ENCODE assay signal across 10 cellular contexts in the genomic region with DNA sequence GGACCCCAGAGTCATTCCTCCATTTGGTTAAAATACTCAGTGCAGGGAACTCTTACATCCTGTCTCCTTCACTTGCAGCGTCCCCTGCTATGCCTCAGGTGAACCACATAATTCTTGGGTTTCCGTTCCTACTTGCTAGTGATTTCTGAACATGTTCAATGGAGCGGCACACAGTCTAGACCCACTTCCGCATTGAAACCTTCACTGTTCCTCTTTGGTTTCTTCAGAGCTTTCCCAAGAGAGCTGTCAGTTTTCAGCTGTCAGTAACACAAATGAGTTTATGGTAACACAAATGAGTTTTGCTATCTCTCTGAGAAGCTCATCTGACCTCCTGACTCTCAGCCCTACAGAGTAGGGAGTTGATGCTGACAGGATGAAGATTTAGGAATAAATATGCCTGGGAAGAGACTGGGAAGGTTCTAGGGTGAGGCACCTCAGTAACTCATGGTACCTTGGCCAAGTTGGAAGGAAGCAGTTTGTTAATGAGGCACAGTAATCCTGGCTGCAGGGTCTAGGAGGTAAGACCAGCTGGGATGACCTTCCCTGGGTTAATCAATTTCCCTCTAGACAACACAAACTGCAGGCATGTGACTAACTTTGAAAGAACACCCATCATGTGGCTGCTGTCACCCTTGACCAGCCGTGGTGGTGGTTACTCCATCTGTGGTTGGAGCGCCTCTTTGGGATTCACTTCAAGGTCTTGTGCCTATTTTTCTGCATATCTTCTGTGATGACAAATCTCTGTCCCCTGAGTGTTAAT. TPM values are rescaled to one million over a fixed set of nuclear protein-coding genes. Genes with fewer than 3 reads are reported as not detected.
A peak's percentile ranks its signal among the peaks of the same experiment; 100 is the strongest.
DNase-seq lines count a peak whose midpoint lies in the region; ATAC-seq and TF ChIP-seq lines count a peak whose summit lies in the region.
"Had no signal": no experiment of that assay in that cellular context is flagged by ENCODE, and none has a peak within 500 bp of the region (broad histone marks: within the 10 kb centered on the region; RNA-seq: fewer than 3 reads in every experiment).

No MANE protein-coding gene starts in this region.

- H3K4me3 ChIP-seq in GM06990 (replicated peaks; ENCODE audit: low read depth, low read length) (no peak overlapping the region), aorta (ENCODE audit: low read length in 2 of 2) (no peak overlapping the region)
- H3K4me3 ChIP-seq: thoracic aorta had no signal

- DNase-seq in GM06990 (ENCODE audit: extremely low read depth, insufficient read length) (peak; percentile 87), aorta (no peak), NCI-H1930 (lab: John Stamatoyannopoulos, UW) (no peak), HEK293T (ENCODE audit: extremely low spot score) (no peak)
- peak; percentile 26 for DNase-seq in activated effector memory CD4-positive, alpha-beta T cell treated with Interleukin-2 at 50 U/mL for 16 hours

- CTCF ChIA-PET in HEK293T (lab: Yijun Ruan, JAX), result interaction anchor here (1.0 kb wide), 1 partner anchor 20 kb away, joined by 3 read pairs; the partner anchor contains the start of gene SDC4

- H3K36me3 ChIP-seq in GM06990 (ENCODE audit: control insufficient read depth, insufficient read depth, low read length) (peaks cover 12% of the 10 kb centered on the region), aorta (ENCODE audit: control insufficient read depth in 1 of 2, insufficient read depth in 2 of 2, low read length in 1 of 2) (peaks cover 3 to 11% of the 10 kb centered on the region in 2 donors)

- no peak overlapping the region for H3K27ac ChIP-seq in aorta (ENCODE audit: low read depth in 1 of 2, low read length in 2 of 2)
- H3K27ac ChIP-seq: thoracic aorta had no signal

- WGBS in aorta, 2 donors, result 81 to 85% methylated on average over 6 of the region's 6 CpGs

- H3K27me3 ChIP-seq in GM06990 (replicated peaks; ENCODE audit: control insufficient read depth, insufficient read depth, low read length) (no peaks in the 10 kb centered on the region), aorta (ENCODE audit: control insufficient read depth in 1 of 2, insufficient read depth in 2 of 2, low read length in 1 of 2) (no peaks in the 10 kb centered on the region)

- no peaks in the 10 kb centered on the region for H3K4me1 ChIP-seq in aorta (ENCODE audit: control insufficient read depth in 1 of 2, insufficient read depth in 2 of 2, low read length in 2 of 2)

- intact Hi-C loops in aorta (cut with DNase I), result no loop called here

- H3K9me3 ChIP-seq in aorta (ENCODE audit: control insufficient read depth, low read length), result no peaks in the 10 kb centered on the region
- H3K9me3 ChIP-seq: thoracic aorta had no signal

- TF ChIP-seq CTCF in GM06990 (IDR thresholded peaks at IDR 0.05; ENCODE audit: insufficient read depth, low read length, poor library complexity, severe bottlenecking), result no peak

- POLR2A ChIA-PET in HEK293T (lab: Yijun Ruan, JAX), result interaction anchor here (1.1 kb wide), 1 partner anchor 68 kb away, joined by 3 read pairs; no protein-coding TSS in a partner anchor

- ATAC-seq in GM21423 (IDR thresholded peaks at IDR 0.05; ENCODE audit: unreplicated experiment) (peak; percentile 79), HG03571 (IDR thresholded peaks at IDR 0.05; ENCODE audit: unreplicated experiment) (peak; percentile 79), aorta (ENCODE audit: low FRiP score) (no peak), esophagus mucosa (no peak)

TF ChIP-seq in HEK293T, 16 proteins besides CTCF, POLR2A, EP300 and RAD21:
- TF ChIP-seq BHLHE40 (IDR thresholded peaks at IDR 0.05; ENCODE audit: borderline replicate concordance) (no peak), SUZ12 (IDR thresholded peaks at IDR 0.05) (no peak), ELF4 (IDR thresholded peaks at IDR 0.05) (no peak), CTBP1 (IDR thresholded peaks at IDR 0.05; ENCODE audit: borderline replicate concordance) (no peak), FOXA1 (IDR thresholded peaks at IDR 0.05) (no peak), HDGF (IDR thresholded peaks at IDR 0.05; ENCODE audit: borderline replicate concordance) (no peak), FOXM1 (IDR thresholded peaks at IDR 0.05; ENCODE audit: borderline replicate concordance) (no peak), ZNF384 (IDR thresholded peaks at IDR 0.05) (no peak), LEF1 (IDR thresholded peaks at IDR 0.05; ENCODE audit: borderline replicate concordance) (no peak), ARNT (IDR thresholded peaks at IDR 0.05) (no peak), SP1 (IDR thresholded peaks at IDR 0.05) (no peak), FOXK2 (IDR thresholded peaks at IDR 0.05) (no peak), NFRKB (IDR thresholded peaks at IDR 0.05) (no peak)

RNA-seq across cellular contexts. Expression of gene SYS1, which starts 5.4 kb away (rescaled TPM):
- 10 to 100 TPM; 20.3 to 25.0 TPM for total RNA-seq in aorta
- polyA plus RNA-seq in aorta, result 10 to 100 TPM; 14.3 to 14.4 TPM
- total RNA-seq in esophagus mucosa, result 13.7 TPM

RNA-seq across cellular contexts. Expression of gene TP53TG5, which starts 9.7 kb away (rescaled TPM):
- total RNA-seq in aorta (under 1 TPM; 0.66 to 0.91 TPM), esophagus mucosa (0.36 TPM)
- not detected for polyA plus RNA-seq in aorta
- total RNA-seq: thoracic aorta had no signal
- polyA plus RNA-seq: keratinocyte had no signal

RNA-seq across cellular contexts. Expression of gene SDC4, which starts 20.2 kb away (rescaled TPM):
- 100 to 1,000 TPM in 1 of 2 donors, 10 to 100 TPM in 1; 51.2 to 114 TPM for total RNA-seq in aorta
- 10 to 100 TPM; 19.2 to 50.6 TPM for polyA plus RNA-seq in aorta
- total RNA-seq in esophagus mucosa, result 99.1 TPM

RNA-seq across cellular contexts. Expression of gene DBNDD2, which starts 39.7 kb away (rescaled TPM):
- total RNA-seq in aorta (100 to 1,000 TPM; 104 to 123 TPM), esophagus mucosa (22.6 TPM)
- 100 to 1,000 TPM; 140 to 231 TPM for polyA plus RNA-seq in aorta

RNA-seq across cellular contexts. Expression of gene PIGT, which starts 47.5 kb away (rescaled TPM):
- total RNA-seq in aorta (100 to 1,000 TPM; 113 TPM), esophagus mucosa (43.0 TPM)
- polyA plus RNA-seq in aorta, result 100 to 1,000 TPM in 1 of 2 donors, 10 to 100 TPM in 1; 69.0 to 151 TPM

Comparison
In these comparisons a context has a peak if more than half of its experiments do, and no peak if none do; other contexts are left out.
1. DNase-seq: peak in GM06990 (single experiment) and activated effector memory CD4-positive, alpha-beta T cell treated with Interleukin-2 at 50 U/mL for 16 hours (single experiment); none in aorta (0 of 2), NCI-H1930 (0 of 2) and HEK293T (single experiment).
2. ATAC-seq: peak in GM21423 (single experiment) and HG03571 (single experiment); none in aorta (single experiment) and esophagus mucosa (single experiment).